Comparison of ENCODE assay signal across 8 cellular contexts in genomic region chr11:65911682-65912568, GRCh38. TPM values are rescaled to one million over a fixed set of nuclear protein-coding genes. Genes with fewer than 3 reads are reported as not detected.
DNase-seq lines count a peak whose midpoint lies in the region; ATAC-seq and TF ChIP-seq lines count a peak whose summit lies in the region.

No MANE protein-coding gene starts in this region.

- ATAC-seq in GM19452 (IDR thresholded peaks at IDR 0.05; ENCODE audit: unreplicated experiment) = no peak
- no peak for ATAC-seq in HG03175 (IDR thresholded peaks at IDR 0.05; ENCODE audit: unreplicated experiment)

- intact Hi-C loops in tibial artery (cut with DNase I; ENCODE audit: low total_unique reads) = no loop called here

- H3K9me3 ChIP-seq in Karpas-422 (ENCODE audit: low read length) = no peaks in the 10 kb centered on the region
- no peaks in the 10 kb centered on the region for H3K9me3 ChIP-seq in iPS-15b (ENCODE audit: control insufficient read depth, insufficient read depth, low read length)
- H3K9me3 ChIP-seq in tibial artery = no peaks in the 10 kb centered on the region

- H3K27ac ChIP-seq in Karpas-422 (ENCODE audit: low read length) (no peak overlapping the region), tibial artery (peak overlapping the region; percentile 53 to 72)

- no peaks in the 10 kb centered on the region for H3K27me3 ChIP-seq in Karpas-422 (ENCODE audit: low read length)
- H3K27me3 ChIP-seq in iPS-15b (ENCODE audit: control insufficient read depth, insufficient read depth, low read length) = peaks cover 13% of the 10 kb centered on the region
- no peaks in the 10 kb centered on the region for H3K27me3 ChIP-seq in tibial artery

- no peaks in the 10 kb centered on the region for H3K4me1 ChIP-seq in Karpas-422 (ENCODE audit: low read length)
- no peaks in the 10 kb centered on the region for H3K4me1 ChIP-seq in iPS-15b (ENCODE audit: control insufficient read depth, insufficient read depth, low read length)
- peaks cover 8 to 50% (median 35%) of the 10 kb centered on the region in 4 donors for H3K4me1 ChIP-seq in tibial artery

- H3K4me3 ChIP-seq in Karpas-422 (ENCODE audit: low read length) (no peak overlapping the region), iPS-15b (ENCODE audit: low read depth, low read length) (no peak overlapping the region), tibial artery (no peak overlapping the region)

- H3K36me3 ChIP-seq in Karpas-422 (ENCODE audit: insufficient read depth, low read length) = no peaks in the 10 kb centered on the region
- no peaks in the 10 kb centered on the region for H3K36me3 ChIP-seq in iPS-15b (ENCODE audit: control insufficient read depth, insufficient read depth, low read length)
- no peaks in the 10 kb centered on the region for H3K36me3 ChIP-seq in tibial artery

- H3K4me2 ChIP-seq in Karpas-422 (ENCODE audit: low read depth, low read length, poor library complexity, severe bottlenecking) = no peak overlapping the region

- peak; percentile 38 to 40 for TF ChIP-seq CTCF in tibial artery (IDR thresholded peaks at IDR 0.05)

- no peaks in the 10 kb centered on the region for H3K9me2 ChIP-seq in Karpas-422 (replicated peaks; ENCODE audit: insufficient read depth, low read length)

- H3K79me2 ChIP-seq in Karpas-422 (ENCODE audit: low read length) = no peaks in the 10 kb centered on the region

- peak; percentile 26 for DNase-seq in DMS 273 treated with DMSO at 0.1 percent for 48 hours (lab: John Stamatoyannopoulos, UW)
- DNase-seq in Karpas-422 = peak; percentile 40
- peak; percentile 38 for DNase-seq in UCSD-AML1 (lab: John Stamatoyannopoulos, UW; ENCODE audit: unreplicated experiment)
- DNase-seq in tibial artery = peak; percentile 80 to 91
- no peak for DNase-seq in activated naive CD4-positive, alpha-beta T cell treated with anti-CD3 and anti-CD28 coated beads, Interleukin-2, amount 50 U/mL, for 16 hours

- no peak overlapping the region for H2AFZ ChIP-seq in Karpas-422 (ENCODE audit: low read length)

- H4K20me1 ChIP-seq in Karpas-422 (ENCODE audit: insufficient read depth, low read depth, low read length) = no peaks in the 10 kb centered on the region

- H3K9ac ChIP-seq in Karpas-422 (ENCODE audit: low read length) (no peak overlapping the region), iPS-15b (ENCODE audit: low read depth, low read length) (peak overlapping the region; percentile 20)

RNA-seq across cellular contexts. Expression of gene C11orf68, which starts 6.9 kb away (rescaled TPM):
- total RNA-seq in Karpas-422 (2014; rRNA removed; shearing (Covaris generic); ENCODE audit: low replicate concordance) = 7.3 and 11.0 TPM in 2 replicates

RNA-seq across cellular contexts. Expression of gene DRAP1, which starts 7.3 kb away (rescaled TPM):
- total RNA-seq in Karpas-422 (2014; rRNA removed; shearing (Covaris generic); ENCODE audit: low replicate concordance) = 66.2 and 111 TPM in 2 replicates

RNA-seq across cellular contexts. Expression of gene FOSL1, which starts 11.7 kb away (rescaled TPM):
- total RNA-seq in Karpas-422 (2014; rRNA removed; shearing (Covaris generic); ENCODE audit: low replicate concordance) = not detected in 2 replicates

RNA-seq across cellular contexts. Expression of gene CCDC85B, which starts 21.5 kb away (rescaled TPM):
- 21.3 and 56.7 TPM in 2 replicates for total RNA-seq in Karpas-422 (2014; rRNA removed; shearing (Covaris generic); ENCODE audit: low replicate concordance)

RNA-seq across cellular contexts. Expression of gene FIBP, which starts 23.7 kb away (rescaled TPM):
- 207 and 248 TPM in 2 replicates for total RNA-seq in Karpas-422 (2014; rRNA removed; shearing (Covaris generic); ENCODE audit: low replicate concordance)
